In the genomic region with DNA sequence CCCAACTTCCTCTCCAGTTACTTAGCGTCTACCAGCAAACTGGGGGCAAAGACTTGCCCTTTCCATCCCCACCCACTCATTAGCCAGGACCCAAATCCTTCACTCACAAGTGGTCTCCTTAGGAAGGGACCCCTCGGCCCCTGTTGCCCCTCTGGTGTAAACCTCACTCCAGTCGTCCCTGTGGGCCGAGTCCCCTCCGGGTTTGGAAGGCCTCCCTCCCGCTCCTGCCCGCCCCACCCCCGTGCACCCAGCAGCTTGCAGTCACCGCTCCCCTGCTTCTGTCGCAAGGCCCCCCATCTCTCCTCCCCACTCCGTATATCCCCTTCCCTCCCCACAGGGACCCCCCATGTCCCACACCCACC, we compare ENCODE assay signal across 1 cellular context.
TF ChIP-seq lines count a peak whose summit lies in the region.

No MANE protein-coding gene starts in this region.

TF ChIP-seq in GM12878, 131 proteins besides CTCF, POLR2A, EP300 and RAD21:
- TF ChIP-seq EGR1 (IDR thresholded peaks at IDR 0.05; ENCODE audit: borderline replicate concordance in 1 of 2, low read depth in 2 of 2, low read length in 2 of 2) (0 out of 3 replicates have a peak, but pooled peaks of 1 of the 2 experiments have one; percentile 14), MXI1 (IDR thresholded peaks at IDR 0.05; ENCODE audit: low read depth, low read length) (no peak)
